1 cellular context compared by ENCODE assay signal in genomic region chr5:143680672-143681259, GRCh38.
TF ChIP-seq lines count a peak whose summit lies in the region.

No MANE protein-coding gene starts in this region.

TF ChIP-seq in IMR-90, 13 proteins besides CTCF, POLR2A, EP300 and RAD21 (continued from another document):
- no peak for TF ChIP-seq ELK1 (IDR thresholded peaks at IDR 0.05; ENCODE audit: borderline replicate concordance, low read depth, low read length)
- TF ChIP-seq USF2 (IDR thresholded peaks at IDR 0.05; ENCODE audit: low read depth, low read length): no peak
- no peak for TF ChIP-seq FOS (IDR thresholded peaks at IDR 0.05; ENCODE audit: low read depth, low read length)
- TF ChIP-seq MXI1 (IDR thresholded peaks at IDR 0.05; ENCODE audit: borderline replicate concordance, low read depth, low read length): no peak
- TF ChIP-seq RCOR1 (IDR thresholded peaks at IDR 0.05; ENCODE audit: insufficient replicate concordance, low read length): no peak
- no peak for TF ChIP-seq NFE2L2 (IDR thresholded peaks at IDR 0.05; ENCODE audit: low read depth, low read length)
- no peak for TF ChIP-seq SMC3 (IDR thresholded peaks at IDR 0.05; ENCODE audit: low read depth, low read length)
